Comparison of ENCODE assay signal across 1 cellular context in the genomic region with DNA sequence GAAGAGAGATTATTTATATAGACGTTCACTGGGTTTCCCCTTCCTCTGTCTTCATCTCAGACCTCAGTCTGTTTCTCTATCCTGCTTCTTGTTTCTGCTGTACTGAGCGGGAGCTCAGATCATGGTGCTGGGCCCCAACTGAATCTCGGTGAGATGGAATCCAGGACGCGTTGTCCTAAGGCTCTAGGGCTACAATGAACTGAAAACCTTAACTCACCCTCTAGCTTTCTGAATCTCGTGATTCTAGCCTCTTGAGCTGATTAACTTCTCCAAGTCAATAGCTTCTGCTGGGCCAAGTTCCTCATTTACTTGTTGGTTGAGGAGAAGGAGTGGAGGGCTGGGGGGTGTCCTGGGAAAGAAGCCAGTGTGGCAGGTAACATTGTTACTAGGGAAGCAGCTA.
TF ChIP-seq lines count a peak whose summit lies in the region.

No MANE protein-coding gene starts in this region.

TF ChIP-seq in K562, 482 proteins besides CTCF, POLR2A, EP300 and RAD21 (continued from another document):
- TF ChIP-seq, protein P1, sequence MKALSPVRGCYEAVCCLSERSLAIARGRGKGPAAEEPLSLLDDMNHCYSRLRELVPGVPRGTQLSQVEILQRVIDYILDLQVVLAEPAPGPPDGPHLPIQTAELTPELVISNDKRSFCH (CRISPR knock-in tag; IDR thresholded peaks at IDR 0.05): no peak
- TF ChIP-seq, protein P1 (tag; IDR thresholded peaks at IDR 0.05): no peak
- TF ChIP-seq SAFB (IDR thresholded peaks at IDR 0.05; ENCODE audit: borderline replicate concordance, low read depth, low read length) (no peak), CREB1 (IDR thresholded peaks at IDR 0.05) (no peak), CREB1 (CRISPR knock-in tag; IDR thresholded peaks at IDR 0.05) (no peak), MEF2D (tag; conservative IDR thresholded peaks at IDR 0.05; ENCODE audit: low read depth) (no peak), ZNF263 (CRISPR knock-in tag; IDR thresholded peaks at IDR 0.05; ENCODE audit: borderline replicate concordance) (no peak)
- TF ChIP-seq, protein P2, sequence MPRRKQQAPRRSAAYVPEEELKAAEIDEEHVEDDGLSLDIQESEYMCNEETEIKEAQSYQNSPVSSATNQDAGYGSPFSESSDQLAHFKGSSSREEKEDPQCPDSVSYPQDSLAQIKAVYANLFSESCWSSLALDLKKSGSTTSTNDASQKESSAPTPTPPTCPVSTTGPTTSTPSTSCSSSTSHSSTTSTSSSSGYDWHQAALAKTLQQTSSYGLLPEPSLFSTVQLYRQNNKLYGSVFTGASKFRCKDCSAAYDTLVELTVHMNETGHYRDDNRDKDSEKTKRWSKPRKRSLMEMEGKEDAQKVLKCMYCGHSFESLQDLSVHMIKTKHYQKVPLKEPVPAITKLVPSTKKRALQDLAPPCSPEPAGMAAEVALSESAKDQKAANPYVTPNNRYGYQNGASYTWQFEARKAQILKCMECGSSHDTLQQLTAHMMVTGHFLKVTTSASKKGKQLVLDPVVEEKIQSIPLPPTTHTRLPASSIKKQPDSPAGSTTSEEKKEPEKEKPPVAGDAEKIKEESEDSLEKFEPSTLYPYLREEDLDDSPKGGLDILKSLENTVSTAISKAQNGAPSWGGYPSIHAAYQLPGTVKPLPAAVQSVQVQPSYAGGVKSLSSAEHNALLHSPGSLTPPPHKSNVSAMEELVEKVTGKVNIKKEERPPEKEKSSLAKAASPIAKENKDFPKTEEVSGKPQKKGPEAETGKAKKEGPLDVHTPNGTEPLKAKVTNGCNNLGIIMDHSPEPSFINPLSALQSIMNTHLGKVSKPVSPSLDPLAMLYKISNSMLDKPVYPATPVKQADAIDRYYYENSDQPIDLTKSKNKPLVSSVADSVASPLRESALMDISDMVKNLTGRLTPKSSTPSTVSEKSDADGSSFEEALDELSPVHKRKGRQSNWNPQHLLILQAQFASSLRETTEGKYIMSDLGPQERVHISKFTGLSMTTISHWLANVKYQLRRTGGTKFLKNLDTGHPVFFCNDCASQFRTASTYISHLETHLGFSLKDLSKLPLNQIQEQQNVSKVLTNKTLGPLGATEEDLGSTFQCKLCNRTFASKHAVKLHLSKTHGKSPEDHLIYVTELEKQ (CRISPR knock-in tag; IDR thresholded peaks at IDR 0.05): no peak
- TF ChIP-seq, protein P3, sequence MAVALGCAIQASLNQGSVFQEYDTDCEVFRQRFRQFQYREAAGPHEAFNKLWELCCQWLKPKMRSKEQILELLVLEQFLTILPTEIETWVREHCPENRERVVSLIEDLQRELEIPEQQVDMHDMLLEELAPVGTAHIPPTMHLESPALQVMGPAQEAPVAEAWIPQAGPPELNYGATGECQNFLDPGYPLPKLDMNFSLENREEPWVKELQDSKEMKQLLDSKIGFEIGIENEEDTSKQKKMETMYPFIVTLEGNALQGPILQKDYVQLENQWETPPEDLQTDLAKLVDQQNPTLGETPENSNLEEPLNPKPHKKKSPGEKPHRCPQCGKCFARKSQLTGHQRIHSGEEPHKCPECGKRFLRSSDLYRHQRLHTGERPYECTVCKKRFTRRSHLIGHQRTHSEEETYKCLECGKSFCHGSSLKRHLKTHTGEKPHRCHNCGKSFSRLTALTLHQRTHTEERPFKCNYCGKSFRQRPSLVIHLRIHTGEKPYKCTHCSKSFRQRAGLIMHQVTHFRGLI (CRISPR knock-in tag; IDR thresholded peaks at IDR 0.05): no peak
